In genomic region chr6:70133246-70133645, GRCh38 we compare ENCODE assay signal across 20 cellular contexts.
DNase-seq lines count a peak whose midpoint lies in the region; ATAC-seq and TF ChIP-seq lines count a peak whose summit lies in the region.
"Had no signal": no experiment of that assay in that cellular context is flagged by ENCODE, and none has a peak within 500 bp of the region (broad histone marks: within the 10 kb centered on the region; RNA-seq: fewer than 3 reads in every experiment).

No MANE protein-coding gene starts in this region.

- H3K9ac ChIP-seq in trophoblast cell (ENCODE audit: low read length): no peak overlapping the region
- H3K9ac ChIP-seq: BLaER1 had no signal

- no peak overlapping the region for H3K14ac ChIP-seq in trophoblast cell (ENCODE audit: low read length)

- H3K36me3 ChIP-seq in SJCRH30 (no peaks in the 10 kb centered on the region), trophoblast cell (ENCODE audit: control insufficient read depth in 1 of 2, insufficient read depth in 2 of 2, low read length in 2 of 2) (no peaks in the 10 kb centered on the region)
- H3K36me3 ChIP-seq: BLaER1, SJSA1 had no signal

- H3K27me3 ChIP-seq in SJCRH30 (no peaks in the 10 kb centered on the region), trophoblast cell (ENCODE audit: insufficient read depth, low read length) (no peaks in the 10 kb centered on the region)
- H3K27me3 ChIP-seq: BLaER1, SJSA1 had no signal

- H3K4ac ChIP-seq in trophoblast cell (ENCODE audit: low read depth, low read length): no peak overlapping the region

- no peak overlapping the region for H3K4me3 ChIP-seq in GM12865 (ENCODE audit: low read depth, low read length)
- no peak overlapping the region for H3K4me3 ChIP-seq in SJCRH30
- peak overlapping the region; percentile 56 for H3K4me3 ChIP-seq in trophoblast cell (ENCODE audit: low read depth, low read length)
- H3K4me3 ChIP-seq: BLaER1, PC-9, SJSA1 had no signal

- H4K8ac ChIP-seq in trophoblast cell (ENCODE audit: low read depth, low read length): no peak overlapping the region

- no peak for TF ChIP-seq CTCF in GM12865 (IDR thresholded peaks at IDR 0.05; ENCODE audit: insufficient read depth, low read depth, low read length, missing control alignments)

- ATAC-seq in left colon (no peak), HG03159 (IDR thresholded peaks at IDR 0.05; ENCODE audit: unreplicated experiment) (no peak)
- ATAC-seq: Right ventricle myocardium inferior had no signal

- no peak overlapping the region for H4K91ac ChIP-seq in trophoblast cell (ENCODE audit: low read depth, low read length)

- no peaks in the 10 kb centered on the region for H3K79me2 ChIP-seq in trophoblast cell (ENCODE audit: control insufficient read depth, insufficient read depth, low read length, poor library complexity)

- no peak overlapping the region for H3K18ac ChIP-seq in trophoblast cell (ENCODE audit: low read length)

- H3K23ac ChIP-seq in trophoblast cell (ENCODE audit: low read length): no peak overlapping the region

- H2BK5ac ChIP-seq in trophoblast cell (ENCODE audit: low read depth, low read length, poor library complexity): no peak overlapping the region

- H3K79me1 ChIP-seq in trophoblast cell (ENCODE audit: low read length): no peaks in the 10 kb centered on the region

- no peaks in the 10 kb centered on the region for H3K9me3 ChIP-seq in SJCRH30 (replicated peaks)
- H3K9me3 ChIP-seq in trophoblast cell (ENCODE audit: insufficient read depth, low read depth, low read length): no peaks in the 10 kb centered on the region
- H3K9me3 ChIP-seq: BLaER1, SJSA1 had no signal

- H2AFZ ChIP-seq in trophoblast cell (ENCODE audit: insufficient read depth, low read length, poor library complexity): no peak overlapping the region
- H2AFZ ChIP-seq: PC-9 had no signal

- no peak overlapping the region for H4K12ac ChIP-seq in trophoblast cell (ENCODE audit: low read depth, low read length)

- WGBS in trophoblast cell (ENCODE audit: extremely low coverage, insufficient coverage, insufficient read length): no CpG with 5 or more reads among the region's 4 CpGs

- intact Hi-C loops in left colon (cut with DNase I, micrococcal nuclease): no loop called here

- H3K4me2 ChIP-seq in trophoblast cell (ENCODE audit: low read length): no peak overlapping the region
- H3K4me2 ChIP-seq: BLaER1, PC-9 had no signal

- H3K27ac ChIP-seq in SJCRH30 (peak overlapping the region; percentile 94; the same call in 1 of the 2 replicates), trophoblast cell (ENCODE audit: low read depth, low read length) (no peak overlapping the region)
- H3K27ac ChIP-seq: BLaER1, PC-9, SJSA1 had no signal

- no peak overlapping the region for H2AK5ac ChIP-seq in trophoblast cell (ENCODE audit: low read length)

- DNase-seq in GM12865 (ENCODE audit: low read depth) (peak; percentile 22), HT1080 (ENCODE audit: low read depth) (peak; percentile 70), SJCRH30 (peak; percentile 24 to 45), trophoblast cell (no peak), left colon (no peak), NOMO-1 treated with dmso at 0.1 percent for 144 hours (lab: John Stamatoyannopoulos, UW; ENCODE audit: unreplicated experiment) (no peak)
- DNase-seq: DMS153; IMR-90; NCI-H1092 treated with DMSO at 0.1 percent for 48 hours; NCI-H1436 treated with DMSO at 0.1 percent for 48 hours; NCI-H187 treated with DMSO at 0.1 percent for 48 hours; NCI-H2171 treated with DMSO at 0.1 percent for 48 hours; NCI-H524; NCI-H774; NK-92 treated with Interleukin-12 subunit alpha and Interleukin-12 subunit beta, amount 100 ng/mL, for 24 hours; PC-9 had no signal

- no peak overlapping the region for H2BK120ac ChIP-seq in trophoblast cell (ENCODE audit: insufficient read depth, low read length, poor library complexity)

- no peak overlapping the region for H2BK12ac ChIP-seq in trophoblast cell (ENCODE audit: low read length)

- peaks cover 44% of the 10 kb centered on the region for H3K4me1 ChIP-seq in SJCRH30
- H3K4me1 ChIP-seq in trophoblast cell (ENCODE audit: control insufficient read depth in 1 of 2, insufficient read depth in 2 of 2, low read length in 2 of 2): no peaks in the 10 kb centered on the region
- H3K4me1 ChIP-seq: BLaER1, SJSA1 had no signal

Comparison
In these comparisons a context has a peak if more than half of its experiments do, and no peak if none do; other contexts are left out.
1. DNase-seq: peak in GM12865 (single experiment), HT1080 (single experiment) and SJCRH30 (2 of 2); none in trophoblast cell (0 of 2), left colon (0 of 2) and NOMO-1 treated with dmso at 0.1 percent for 144 hours (single experiment).